1 cellular context compared by ENCODE assay signal in the genomic region with DNA sequence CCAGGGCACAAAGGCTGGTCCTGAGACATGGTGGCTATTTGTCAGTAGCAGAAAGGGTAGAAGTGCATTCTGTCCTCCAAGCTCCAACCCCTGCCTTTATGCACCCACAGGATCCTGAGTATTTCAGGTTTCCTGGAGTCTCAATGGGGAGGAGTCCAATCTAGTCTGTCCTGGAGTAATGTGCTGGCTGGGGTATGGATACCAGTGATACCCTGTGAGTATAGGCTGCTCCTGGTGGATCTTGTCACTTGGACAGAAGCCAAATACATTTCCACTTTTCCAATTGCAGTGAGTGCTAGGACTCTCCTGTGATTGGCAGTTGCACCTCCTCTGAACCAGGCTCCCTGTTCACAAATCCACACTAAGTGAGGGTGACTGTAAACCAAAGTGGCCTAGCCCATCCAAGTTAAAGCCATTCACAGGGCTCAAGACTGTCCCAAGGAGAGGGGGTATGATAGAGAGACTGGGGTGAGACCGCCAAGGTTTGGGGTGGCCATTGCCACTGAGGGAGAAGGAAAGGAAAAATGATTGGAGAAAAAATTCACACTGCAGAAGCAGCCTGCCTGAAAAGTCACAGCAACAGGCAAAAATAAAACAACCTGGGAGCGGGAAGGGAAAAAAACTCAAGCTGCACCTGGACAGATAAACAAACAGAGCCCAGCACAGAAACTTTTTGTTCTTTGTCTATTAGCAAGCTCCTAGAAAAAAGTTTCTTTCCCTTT.
A peak's percentile ranks its signal among the peaks of the same experiment; 100 is the strongest.
TF ChIP-seq lines count a peak whose summit lies in the region.

No MANE protein-coding gene starts in this region.

TF ChIP-seq in K562, 482 proteins besides CTCF, POLR2A, EP300 and RAD21:
- TF ChIP-seq SPI1 (IDR thresholded peaks at IDR 0.05; ENCODE audit: borderline replicate concordance, low read depth, low read length): no peak
- TF ChIP-seq NFIC (IDR thresholded peaks at IDR 0.05): peak; percentile 57
